Comparison of ENCODE assay signal across 11 cellular contexts in genomic region chr14:31297701-31298344, GRCh38.
DNase-seq lines count a peak whose midpoint lies in the region; ATAC-seq, FAIRE-seq and TF ChIP-seq lines count a peak whose summit lies in the region.
"Had no signal": no experiment of that assay in that cellular context is flagged by ENCODE, and none has a peak within 500 bp of the region (broad histone marks: within the 10 kb centered on the region; RNA-seq: fewer than 3 reads in every experiment).

No MANE protein-coding gene starts in this region.

- no peaks in the 10 kb centered on the region for H3F3A ChIP-seq in GM23248 (ENCODE audit: insufficient read depth)

- TF ChIP-seq CTCF in foreskin keratinocyte (conservative IDR thresholded peaks at IDR 0.05) (no peak), D721Med (IDR thresholded peaks at IDR 0.05; ENCODE audit: insufficient read depth, missing control alignments) (no peak)

- ATAC-seq in GM18511 (IDR thresholded peaks at IDR 0.05; ENCODE audit: unreplicated experiment), result peak; percentile 81
- peak; percentile 62 for ATAC-seq in foreskin keratinocyte
- no peak for ATAC-seq in GM18907 (IDR thresholded peaks at IDR 0.05; ENCODE audit: unreplicated experiment)
- ATAC-seq: stimulated activated naive B cell treated with anti-CD40 and anti-IgM and Interleukin-4, amounts not matched to agents 10 μg/mL and 1 μg/mL and 100 μg/mL, for 72 hours had no signal

- no peak overlapping the region for H3K4me3 ChIP-seq in GM23248

- FAIRE-seq in D721Med (lab: Jason Lieb, UNC), result no peak

- peak; percentile 63 for DNase-seq in GM23248
- peak; percentile 14 for DNase-seq in HPDE6-E6E7 (ENCODE audit: extremely low spot score)
- peak in 1 of 2 donors; percentile 27 for DNase-seq in foreskin keratinocyte
- DNase-seq in D721Med (ENCODE audit: insufficient read length, low spot score), result no peak
- DNase-seq in stimulated activated CD4-positive, alpha-beta T cell treated with anti-CD3 and anti-CD28 coated beads, Interleukin-15, amount 100 ng/mL, for 24 hours, result no peak
- DNase-seq in islet precursor cell, result no peak
- DNase-seq: glutamatergic neuron; NCI-H1436; stimulated activated naive B cell treated with anti-CD40 and anti-IgM and Interleukin-4, amounts not matched to agents 10 μg/mL and 1 μg/mL and 100 μg/mL, for 72 hours had no signal

- H3K9me2 ChIP-seq in GM23248 (ENCODE audit: insufficient read depth), result no peaks in the 10 kb centered on the region

- no peaks in the 10 kb centered on the region for H3K9me3 ChIP-seq in GM23248 (ENCODE audit: low read depth)

- peaks cover 61% of the 10 kb centered on the region for H3K36me3 ChIP-seq in GM23248 (ENCODE audit: low read depth)

- no peak overlapping the region for H3K9ac ChIP-seq in GM23248

- H3K27me3 ChIP-seq in GM23248 (replicated peaks; ENCODE audit: insufficient read depth), result no peaks in the 10 kb centered on the region
- H3K27me3 ChIP-seq in foreskin keratinocyte, result no peaks in the 10 kb centered on the region

- H3K4me1 ChIP-seq in GM23248 (ENCODE audit: insufficient read depth) (peaks cover 4% of the 10 kb centered on the region; the same call in 1 of the 2 replicates), foreskin keratinocyte (peaks cover 6% of the 10 kb centered on the region)

- in situ Hi-C loops in GM23248 (cut with MboI), result no loop called here

- H3K4me2 ChIP-seq in GM23248 (ENCODE audit: unreplicated experiment), result no peak overlapping the region

- no peak overlapping the region for H2AFZ ChIP-seq in GM23248

- H3K79me2 ChIP-seq in GM23248 (ENCODE audit: insufficient read depth), result no peaks in the 10 kb centered on the region

- H3K27ac ChIP-seq in GM23248 (no peak overlapping the region), foreskin keratinocyte (no peak overlapping the region)

- H4K20me1 ChIP-seq in GM23248 (ENCODE audit: insufficient read depth), result no peaks in the 10 kb centered on the region

Comparison
In these comparisons a context has a peak if more than half of its experiments do, and no peak if none do; other contexts are left out.
1. DNase-seq: peak in GM23248 (single experiment) and HPDE6-E6E7 (single experiment); none in D721Med (single experiment), stimulated activated CD4-positive, alpha-beta T cell treated with anti-CD3 and anti-CD28 coated beads, Interleukin-15, amount 100 ng/mL, for 24 hours (single experiment) and islet precursor cell (single experiment).